Comparison of ENCODE assay signal across 22 cellular contexts in genomic region chr13:21018220-21018619, GRCh38. TPM values are rescaled to one million over a fixed set of nuclear protein-coding genes. Genes with fewer than 3 reads are reported as not detected.
DNase-seq lines count a peak whose midpoint lies in the region; ATAC-seq and TF ChIP-seq lines count a peak whose summit lies in the region.
"Had no signal": no experiment of that assay in that cellular context is flagged by ENCODE, and none has a peak within 500 bp of the region (broad histone marks: within the 10 kb centered on the region; RNA-seq: fewer than 3 reads in every experiment).

No MANE protein-coding gene starts in this region.

- 83 to 94% (median 93%) methylated on average over 4 of the region's 4 CpGs for WGBS in heart left ventricle, 4 donors
- WGBS in upper lobe of left lung, 2 donors: 80 to 81% methylated on average over 4 of the region's 4 CpGs

- H3K27ac ChIP-seq in left ventricle myocardium inferior (replicated peaks) (peak overlapping the region; percentile 74), heart left ventricle (peak overlapping the region in 2 of 12 donors; percentile 71 to 77), upper lobe of left lung (peak overlapping the region in 3 of 4 donors; percentile 40 to 65 (median 53)), vagina (no peak overlapping the region)
- H3K27ac ChIP-seq: prostate gland had no signal

- no peaks in the 10 kb centered on the region for H3K36me3 ChIP-seq in left ventricle myocardium inferior
- H3K36me3 ChIP-seq in heart left ventricle: no peaks in the 10 kb centered on the region
- H3K36me3 ChIP-seq in upper lobe of left lung: no peaks in the 10 kb centered on the region
- H3K36me3 ChIP-seq in vagina: no peaks in the 10 kb centered on the region
- H3K36me3 ChIP-seq: prostate gland, tibial nerve had no signal

- no peaks in the 10 kb centered on the region for H3K27me3 Mint-ChIP-seq in dendritic cell treated with granulocyte-macrophage colony-stimulating factor and Interleukin-4, amounts not matched to agents 40 ng/mL and 50 ng/mL, for 4 days
- H3K27me3 Mint-ChIP-seq: activated CD8-positive, alpha-beta T cell treated with anti-CD3 and anti-CD28 coated beads for 36 hours; activated naive CD4-positive, alpha-beta T cell treated with anti-CD3 and anti-CD28 coated beads, Interleukin-2, amount 50 U/mL, for 24 hours; CD4-positive, alpha-beta T cell had no signal

- ATAC-seq in heart left ventricle: no peak
- no peak for ATAC-seq in upper lobe of left lung (ENCODE audit: low FRiP score in 2 of 2)
- no peak for ATAC-seq in HG02759 (IDR thresholded peaks at IDR 0.05; ENCODE audit: unreplicated experiment)
- ATAC-seq in left colon: no peak

- peaks cover 33% of the 10 kb centered on the region for H3K36me3 Mint-ChIP-seq in dendritic cell treated with granulocyte-macrophage colony-stimulating factor and Interleukin-4, amounts not matched to agents 40 ng/mL and 50 ng/mL, for 4 days (ENCODE audit: low read depth)
- H3K36me3 Mint-ChIP-seq: activated naive CD4-positive, alpha-beta T cell treated with anti-CD3 and anti-CD28 coated beads, Interleukin-2, amount 50 U/mL, for 24 hours; memory B cell had no signal

- intact Hi-C loops in left ventricle myocardium inferior (cut with micrococcal nuclease): no loop called here
- intact Hi-C loops in heart left ventricle (cut with DNase I): no loop called here
- intact Hi-C loops in dendritic cell treated with granulocyte-macrophage colony-stimulating factor and Interleukin-4, amounts not matched to agents 40 ng/mL and 50 ng/mL, for 4 days (cut with micrococcal nuclease): loop anchor here (5.0 kb wide), 1 partner anchor 44 kb away; the partner anchor contains the start of gene LATS2
- intact Hi-C loops in vagina (cut with DNase I): no loop called here
- intact Hi-C loops in left colon (cut with DNase I, micrococcal nuclease): no loop called here

- H3K4me3 ChIP-seq in left ventricle myocardium inferior (no peak overlapping the region), heart left ventricle (no peak overlapping the region), upper lobe of left lung (no peak overlapping the region), vagina (no peak overlapping the region)
- H3K4me3 ChIP-seq: coronary artery, prostate gland, tibial nerve had no signal

- H3K27ac Mint-ChIP-seq in dendritic cell treated with granulocyte-macrophage colony-stimulating factor and Interleukin-4, amounts not matched to agents 40 ng/mL and 50 ng/mL, for 4 days: peak overlapping the region; percentile 92
- H3K27ac Mint-ChIP-seq: CD4-positive, alpha-beta T cell; memory B cell had no signal

- H3K4me1 Mint-ChIP-seq in dendritic cell treated with granulocyte-macrophage colony-stimulating factor and Interleukin-4, amounts not matched to agents 40 ng/mL and 50 ng/mL, for 4 days (ENCODE audit: low read depth): peaks cover 61% of the 10 kb centered on the region
- H3K4me1 Mint-ChIP-seq: memory B cell had no signal

- H3K9me3 ChIP-seq in left ventricle myocardium inferior (replicated peaks): no peaks in the 10 kb centered on the region
- H3K9me3 ChIP-seq in heart left ventricle: no peaks in the 10 kb centered on the region
- no peaks in the 10 kb centered on the region for H3K9me3 ChIP-seq in upper lobe of left lung
- no peaks in the 10 kb centered on the region for H3K9me3 ChIP-seq in vagina
- H3K9me3 ChIP-seq: prostate gland, tibial nerve had no signal

- TF ChIP-seq CTCF in left ventricle myocardium inferior (IDR thresholded peaks at IDR 0.05; ENCODE audit: borderline replicate concordance) (no peak), heart left ventricle (IDR thresholded peaks at IDR 0.05) (no peak), upper lobe of left lung (IDR thresholded peaks at IDR 0.05) (no peak), vagina (IDR thresholded peaks at IDR 0.05) (no peak)

- H3K4me1 ChIP-seq in left ventricle myocardium inferior (peaks cover 94% of the 10 kb centered on the region), heart left ventricle (peaks cover 14 to 92% (median 70%) of the 10 kb centered on the region in 12 donors), upper lobe of left lung (peaks cover 41 to 81% (median 54%) of the 10 kb centered on the region in 4 donors), vagina (peaks cover 74% of the 10 kb centered on the region)

- TF ChIP-seq EP300 in upper lobe of left lung (IDR thresholded peaks at IDR 0.05): no peak

- DNase-seq in left ventricle myocardium inferior (no peak), heart left ventricle (no peak), mesenteric fat pad (ENCODE audit: low spot score) (peak; percentile 79), upper lobe of left lung (peak in 1 of 2 donors; percentile 40), vagina (ENCODE audit: extremely low spot score in 2 of 2) (no peak), left colon (no peak)
- DNase-seq: activated T-cell treated with anti-CD3 and anti-CD28 coated beads, Interleukin-2, amount 50 U/mL, for 4 hours; CD4-positive, alpha-beta T cell; DMS79; NCI-H2029 treated with DMSO at 0.1 percent for 48 hours; nephron progenitor cell; SHP77 treated with DMSO at 0.1 percent for 48 hours; stimulated activated naive CD4-positive, alpha-beta T cell had no signal

- TF ChIP-seq POLR2A in heart left ventricle (IDR thresholded peaks at IDR 0.05) (no peak), upper lobe of left lung (IDR thresholded peaks at IDR 0.05) (no peak), vagina (IDR thresholded peaks at IDR 0.05) (no peak)

- no peak overlapping the region for H3K4me3 Mint-ChIP-seq in dendritic cell treated with granulocyte-macrophage colony-stimulating factor and Interleukin-4, amounts not matched to agents 40 ng/mL and 50 ng/mL, for 4 days
- H3K4me3 Mint-ChIP-seq: activated CD8-positive, alpha-beta T cell treated with anti-CD3 and anti-CD28 coated beads for 36 hours; activated naive CD4-positive, alpha-beta T cell treated with anti-CD3 and anti-CD28 coated beads, Interleukin-2, amount 50 U/mL, for 24 hours; activated T-cell treated with anti-CD3 and anti-CD28 coated beads, Interleukin-2, amount 50 U/mL, for 4 hours; CD4-positive, alpha-beta T cell; memory B cell; nephron progenitor cell; T-helper 1 cell treated with Interleukin-12 subunit alpha and Interleukin-12 subunit beta and Interleukin-4 antibody, amounts not matched to agents 30 μg/mL and 1 μg/mL, for 36 hours had no signal

- H3K27me3 ChIP-seq in left ventricle myocardium inferior (ENCODE audit: low read depth) (no peaks in the 10 kb centered on the region), heart left ventricle (no peaks in the 10 kb centered on the region), upper lobe of left lung (no peaks in the 10 kb centered on the region), vagina (no peaks in the 10 kb centered on the region)
- H3K27me3 ChIP-seq: tibial nerve had no signal

- H3K9me3 Mint-ChIP-seq in dendritic cell treated with granulocyte-macrophage colony-stimulating factor and Interleukin-4, amounts not matched to agents 40 ng/mL and 50 ng/mL, for 4 days: no peaks in the 10 kb centered on the region
- H3K9me3 Mint-ChIP-seq: activated CD8-positive, alpha-beta T cell treated with anti-CD3 and anti-CD28 coated beads for 36 hours; activated naive CD4-positive, alpha-beta T cell treated with anti-CD3 and anti-CD28 coated beads, Interleukin-2, amount 50 U/mL, for 24 hours; activated T-cell treated with anti-CD3 and anti-CD28 coated beads, Interleukin-2, amount 50 U/mL, for 4 hours; CD4-positive, alpha-beta T cell; memory B cell; nephron progenitor cell; T-helper 1 cell treated with Interleukin-12 subunit alpha and Interleukin-12 subunit beta and Interleukin-4 antibody, amounts not matched to agents 30 μg/mL and 1 μg/mL, for 36 hours had no signal

RNA-seq across cellular contexts. Expression of gene LATS2, which starts 43.2 kb away (rescaled TPM):
- total RNA-seq in left ventricle myocardium inferior (20.2 TPM), heart left ventricle (10 to 100 TPM; 16.6 to 35.6 (median 27.1) TPM), mesenteric fat pad (48.7 TPM), upper lobe of left lung (10 to 100 TPM; 26.2 to 44.4 (median 39.5) TPM), vagina (25.8 TPM), left colon (10 to 100 TPM in 1 of 2 donors, 1 to 10 TPM in 1; 7.5 to 14.8 TPM)
- polyA plus RNA-seq in heart left ventricle: 10 to 100 TPM in 1 of 2 donors, 1 to 10 TPM in 1; 7.8 to 22.9 TPM
